Comparison of ENCODE assay signal across 8 cellular contexts in genomic region chr17:12789075-12789975, GRCh38. TPM values are rescaled to one million over a fixed set of nuclear protein-coding genes. Genes with fewer than 3 reads are reported as not detected.
DNase-seq lines count a peak whose midpoint lies in the region; ATAC-seq and TF ChIP-seq lines count a peak whose summit lies in the region.

ARHGAP44 (plus strand) TSS chr17:12789498; CDS start chr17:12789839, 341 bp downstream.

- H3K9me3 ChIP-seq in IMR-90 (ENCODE audit: control insufficient read depth, insufficient read depth, low read length) (no peaks in the 10 kb centered on the region), esophagus muscularis mucosa (no peaks in the 10 kb centered on the region), mucosa of rectum (ENCODE audit: control insufficient read depth in 2 of 2, low read length in 2 of 2) (no peaks in the 10 kb centered on the region), thyroid gland (no peaks in the 10 kb centered on the region)

- intact Hi-C loops in IMR-90 (cut with micrococcal nuclease): loop anchor here (10.0 kb wide), 1 partner anchor 195 kb away; no protein-coding TSS in a partner anchor
- intact Hi-C loops in esophagus muscularis mucosa (cut with DNase I): no loop called here
- intact Hi-C loops in thyroid gland (cut with DNase I): no loop called here

- peaks cover 22% of the 10 kb centered on the region for H3K27me3 ChIP-seq in IMR-90 (ENCODE audit: control insufficient read depth, insufficient read depth, low read length)
- H3K27me3 ChIP-seq in esophagus muscularis mucosa: no peaks in the 10 kb centered on the region
- H3K27me3 ChIP-seq in mucosa of rectum (ENCODE audit: control insufficient read depth in 2 of 2, insufficient read depth in 2 of 2, low read length in 2 of 2): no peaks in the 10 kb centered on the region
- H3K27me3 ChIP-seq in thyroid gland: no peaks in the 10 kb centered on the region

- no peak within 1 kb of the TSS for H2BK15ac ChIP-seq in IMR-90 (ENCODE audit: low read depth, low read length)

- no peak within 1 kb of the TSS for H2AK5ac ChIP-seq in IMR-90 (ENCODE audit: low read depth, low read length)

- H2BK5ac ChIP-seq in IMR-90 (ENCODE audit: low read depth, low read length, poor library complexity, severe bottlenecking): no peak within 1 kb of the TSS

- dilution Hi-C loops in IMR-90 (cut with HindIII; ENCODE audit: low sequenced_read_pairs, unreplicated experiment): no loop called here

- H2AFZ ChIP-seq in IMR-90 (replicated peaks; ENCODE audit: low read length, poor library complexity): peak within 1 kb of the TSS; percentile 95

- no peaks in the 10 kb centered on the region for H3K79me1 ChIP-seq in IMR-90 (ENCODE audit: low read depth in 1 of 2, low read length in 2 of 2)

- H3K27ac ChIP-seq in IMR-90 (ENCODE audit: insufficient read depth, low read length): no peak within 1 kb of the TSS
- H3K27ac ChIP-seq in esophagus muscularis mucosa (replicated peaks in 1 of 4): peak within 1 kb of the TSS; percentile 75 to 83 (median 76)
- H3K27ac ChIP-seq in mucosa of rectum (ENCODE audit: low read depth in 2 of 2, low read length in 2 of 2): peak within 1 kb of the TSS; percentile 53 to 65
- H3K27ac ChIP-seq in thyroid gland: peak within 1 kb of the TSS; percentile 41 to 78 (median 72)

- H3K4ac ChIP-seq in IMR-90 (ENCODE audit: low read depth, low read length): no peak within 1 kb of the TSS

- H2AK9ac ChIP-seq in IMR-90 (replicated peaks; ENCODE audit: low read depth, low read length, poor library complexity): peak within 1 kb of the TSS; percentile 74

- no peak for TF ChIP-seq POLR2A in IMR-90 (IDR thresholded peaks at IDR 0.05; ENCODE audit: low read depth, low read length)
- no peak for TF ChIP-seq POLR2A in esophagus muscularis mucosa (IDR thresholded peaks at IDR 0.05; ENCODE audit: low read depth)
- TF ChIP-seq POLR2A in thyroid gland (IDR thresholded peaks at IDR 0.05): peak in 1 of 2 donors; percentile 87

- TF ChIP-seq CTCF in IMR-90 (conservative IDR thresholded peaks at IDR 0.05; ENCODE audit: low read depth, low read length) (no peak), WI38 (IDR thresholded peaks at IDR 0.05; ENCODE audit: low read depth, low read length) (no peak), esophagus muscularis mucosa (IDR thresholded peaks at IDR 0.05) (peak in 1 of 3 experiments; percentile 11), thyroid gland (IDR thresholded peaks at IDR 0.05) (no peak)

- no peaks in the 10 kb centered on the region for H3K36me3 ChIP-seq in IMR-90 (ENCODE audit: control insufficient read depth, insufficient read depth, low read length)
- no peaks in the 10 kb centered on the region for H3K36me3 ChIP-seq in esophagus muscularis mucosa
- H3K36me3 ChIP-seq in mucosa of rectum (ENCODE audit: control insufficient read depth in 2 of 2, insufficient read depth in 2 of 2, low read length in 2 of 2): no peaks in the 10 kb centered on the region
- H3K36me3 ChIP-seq in thyroid gland: no peaks in the 10 kb centered on the region

- no peak within 1 kb of the TSS for H4K91ac ChIP-seq in IMR-90 (ENCODE audit: insufficient read depth, low read depth, low read length)

- CTCF ChIA-PET in IMR-90 (lab: Yijun Ruan, JAX): interaction anchor here (0.5 to 0.6 kb wide), 2 partner anchors 251 to 1324 kb away, joined by 3 read pairs; no protein-coding TSS in a partner anchor

- no peak within 1 kb of the TSS for H3K14ac ChIP-seq in IMR-90 (replicated peaks; ENCODE audit: low read depth, low read length)

- BruUV-seq in IMR-90 (replicated peaks; lab: Mats Ljungman, UMichigan): no TSS peak

- H3K4me2 ChIP-seq in IMR-90 (ENCODE audit: low read depth, low read length): peak within 1 kb of the TSS; percentile 91

- no peak within 1 kb of the TSS for H2BK120ac ChIP-seq in IMR-90 (ENCODE audit: low read depth, low read length)

- H3K9me1 ChIP-seq in IMR-90 (ENCODE audit: insufficient read depth, low read length): no peaks in the 10 kb centered on the region

- TF ChIP-seq RAD21 in IMR-90 (IDR thresholded peaks at IDR 0.05; ENCODE audit: low read length): 0 out of 2 replicates have a peak, but pooled peaks have one; percentile 13

- H2BK20ac ChIP-seq in IMR-90 (ENCODE audit: low read depth, low read length): no peak within 1 kb of the TSS

- peak; percentile 91 for ATAC-seq in GM21786 (IDR thresholded peaks at IDR 0.05; ENCODE audit: unreplicated experiment)
- peak; percentile 99 for ATAC-seq in IMR-90 (ENCODE audit: low read depth)

- 0 out of 2 replicates have a peak within 1 kb of the TSS, but pooled peaks have one; percentile 33 for H3K9ac ChIP-seq in IMR-90 (ENCODE audit: low read depth, low read length)
- H3K9ac ChIP-seq in mucosa of rectum (ENCODE audit: low read depth in 1 of 2, low read length in 2 of 2): peak within 1 kb of the TSS; percentile 58 to 77

- no peak within 1 kb of the TSS for H3K23ac ChIP-seq in IMR-90 (ENCODE audit: low read depth, low read length)

- H4K8ac ChIP-seq in IMR-90 (ENCODE audit: low read depth in 2 of 2, low read length in 2 of 2): no peak within 1 kb of the TSS

- 1% methylated on average over 16 of the region's 84 CpGs; no CpG with 5 or more reads in 1 of the 2 experiments for WGBS in IMR-90 (ENCODE audit: extremely low coverage in 2 of 2, insufficient read length in 1 of 2), 2 experiments
- under 1% methylated on average over 22 of the region's 84 CpGs for WGBS in esophagus muscularis mucosa
- 1 to 2% methylated on average over 11 to 35 of the region's 84 CpGs for WGBS in thyroid gland, 2 donors

- no peak within 1 kb of the TSS for H3K56ac ChIP-seq in IMR-90 (ENCODE audit: extremely low read depth, insufficient read depth, low read length)

- in situ Hi-C loops in IMR-90 (cut with MboI; ENCODE audit: low sequenced_read_pairs): no loop called here

- no peak within 1 kb of the TSS for H3K18ac ChIP-seq in IMR-90 (ENCODE audit: low read depth, low read length)

- DNase-seq in NCI-H82 (lab: John Stamatoyannopoulos, UW) (peak; percentile 80), NCI-H82 treated with DMSO at 0.1 percent for 48 hours (lab: John Stamatoyannopoulos, UW; ENCODE audit: unreplicated experiment) (no peak), IMR-90 (peak; percentile 59), esophagus muscularis mucosa (ENCODE audit: extremely low spot score) (no peak), thyroid gland (peak; percentile 75 to 76)

- no peak for TF ChIP-seq EP300 in esophagus muscularis mucosa (IDR thresholded peaks at IDR 0.05)

- H3K4me1 ChIP-seq in IMR-90 (ENCODE audit: control insufficient read depth, insufficient read depth, low read length) (no peaks in the 10 kb centered on the region), esophagus muscularis mucosa (peaks cover 7 to 24% (median 17%) of the 10 kb centered on the region in 4 donors), mucosa of rectum (ENCODE audit: control insufficient read depth in 2 of 2, insufficient read depth in 2 of 2, low read length in 2 of 2) (peaks cover 12 to 20% of the 10 kb centered on the region in 2 donors), thyroid gland (peaks cover 0 to 6% of the 10 kb centered on the region in 2 donors)

- peak within 1 kb of the TSS; percentile 68 for H3K4me3 ChIP-seq in IMR-90 (ENCODE audit: insufficient read depth, low read depth, low read length)
- H3K4me3 ChIP-seq in WI38 (ENCODE audit: low read depth, low read length): peak within 1 kb of the TSS; percentile 63
- H3K4me3 ChIP-seq in esophagus muscularis mucosa: peak within 1 kb of the TSS; percentile 78 to 90 (median 87)
- H3K4me3 ChIP-seq in mucosa of rectum (ENCODE audit: low read length in 2 of 2): peak within 1 kb of the TSS; percentile 82 to 84
- peak within 1 kb of the TSS; percentile 55 to 80 (median 77) for H3K4me3 ChIP-seq in thyroid gland (replicated peaks in 1 of 3)

- H4K20me1 ChIP-seq in IMR-90 (ENCODE audit: insufficient read depth, low read length): no peaks in the 10 kb centered on the region

- H4K5ac ChIP-seq in IMR-90 (ENCODE audit: low read depth, low read length): no peak within 1 kb of the TSS

- POLR2A ChIA-PET in IMR-90 (lab: Charles Lee; ENCODE audit: unreplicated experiment): no interaction called here

TF ChIP-seq in IMR-90, 13 proteins besides CTCF, POLR2A, EP300 and RAD21:
- TF ChIP-seq USF2 (IDR thresholded peaks at IDR 0.05; ENCODE audit: low read depth, low read length): peak; percentile 43; the same call in 1 of the 2 replicates
- no peak for TF ChIP-seq SMC3 (IDR thresholded peaks at IDR 0.05; ENCODE audit: low read depth, low read length)
- TF ChIP-seq MAZ (IDR thresholded peaks at IDR 0.05; ENCODE audit: borderline replicate concordance, low read depth, low read length): 0 out of 2 replicates have a peak, but pooled peaks have one; percentile 29
- no peak for TF ChIP-seq ELK1 (IDR thresholded peaks at IDR 0.05; ENCODE audit: borderline replicate concordance, low read depth, low read length)

RNA-seq across cellular contexts. Expression of gene ARHGAP44, which starts in this region (rescaled TPM):
- 0.54 and 1.1 TPM in 2 replicates for total RNA-seq in IMR-90 (2012; rRNA removed)
- 1.0 and 1.2 TPM in 2 replicates for polyA plus RNA-seq in IMR-90 (2012; rRNA removed)
- polyA plus RNA-seq in IMR-90 (2012; cell fraction: cytosol; rRNA removed): 0.67 and 0.75 TPM in 2 replicates
- 2.3 and 2.6 TPM in 2 replicates for polyA plus RNA-seq in IMR-90 (2012; cell fraction: nucleus; rRNA removed; ENCODE audit: low replicate concordance)
- total RNA-seq in esophagus muscularis mucosa: 1 to 10 TPM; 3.5 to 7.8 (median 5.8) TPM
- 10 to 100 TPM; 10.9 to 22.0 (median 18.7) TPM for total RNA-seq in thyroid gland

Comparison
In these comparisons a context has a peak if more than half of its experiments do, and no peak if none do; other contexts are left out.
1. DNase-seq: peak in NCI-H82 (single experiment), IMR-90 (single experiment) and thyroid gland (2 of 2); none in NCI-H82 treated with DMSO at 0.1 percent for 48 hours (single experiment) and esophagus muscularis mucosa (single experiment).
2. Peak in every context shown above with its lines, with median percentiles within 50 percentile points of each other: H3K4me3 ChIP-seq.